ENCODE assay signal across 8 cellular contexts in genomic region chr11:75325713-75326438, GRCh38. TPM values are rescaled to one million over a fixed set of nuclear protein-coding genes. Genes with fewer than 3 reads are reported as not detected.
DNase-seq lines count a peak whose midpoint lies in the region; ATAC-seq, FAIRE-seq and TF ChIP-seq lines count a peak whose summit lies in the region.

No MANE protein-coding gene starts in this region.

- H3K4me2 ChIP-seq in GM23248 (ENCODE audit: unreplicated experiment): peak overlapping the region; percentile 50
- peak overlapping the region; percentile 27 for H3K4me2 ChIP-seq in endothelial cell of umbilical vein (ENCODE audit: insufficient read depth, low read length)

- H4K20me1 ChIP-seq in GM23248 (ENCODE audit: insufficient read depth) (no peaks in the 10 kb centered on the region), endothelial cell of umbilical vein (replicated peaks; ENCODE audit: control insufficient read depth, extremely low read depth, insufficient read depth, low read length) (no peaks in the 10 kb centered on the region)

- H3K9me2 ChIP-seq in GM23248 (ENCODE audit: insufficient read depth): no peaks in the 10 kb centered on the region

- H3K9ac ChIP-seq in GM23248: no peak overlapping the region
- no peak overlapping the region for H3K9ac ChIP-seq in endothelial cell of umbilical vein (replicated peaks; ENCODE audit: extremely low read depth, insufficient read depth, low read length)

- H3K4me3 ChIP-seq in GM23248 (no peak overlapping the region), endothelial cell of umbilical vein (replicated peaks in 1 of 3; ENCODE audit: insufficient read depth in 1 of 3, low read depth in 1 of 3, low read length in 3 of 3) (no peak overlapping the region)

- POLR2A ChIA-PET in endothelial cell of umbilical vein (lab: Charles Lee): interaction anchor here (1.6 kb wide), 1 partner anchor 18 kb away, joined by 4 read pairs; no protein-coding TSS in a partner anchor

- H2AFZ ChIP-seq in GM23248: no peak overlapping the region
- no peak overlapping the region for H2AFZ ChIP-seq in endothelial cell of umbilical vein (ENCODE audit: low read depth, low read length)

- H3K27ac ChIP-seq in GM23248 (peak overlapping the region; percentile 37; the same call in 1 of the 2 replicates), endothelial cell of umbilical vein (ENCODE audit: insufficient read depth, low read depth, low read length) (peak overlapping the region; percentile 67)

- no peaks in the 10 kb centered on the region for H3K27me3 ChIP-seq in GM23248 (replicated peaks; ENCODE audit: insufficient read depth)
- no peaks in the 10 kb centered on the region for H3K27me3 ChIP-seq in endothelial cell of umbilical vein (ENCODE audit: control insufficient read depth in 2 of 2, insufficient read depth in 2 of 2, low read length in 2 of 2)

- H3K79me2 ChIP-seq in GM23248 (ENCODE audit: insufficient read depth) (no peaks in the 10 kb centered on the region), endothelial cell of umbilical vein (ENCODE audit: control insufficient read depth, insufficient read depth, low read length) (peaks cover 7% of the 10 kb centered on the region)

- in situ Hi-C loops in GM23248 (cut with MboI): no loop called here

- peaks cover 5% of the 10 kb centered on the region for H3F3A ChIP-seq in GM23248 (ENCODE audit: insufficient read depth)

- BruUV-seq in endothelial cell of umbilical vein (replicated peaks; lab: Mats Ljungman, UMichigan): no TSS peak

- CTCF ChIA-PET in endothelial cell of umbilical vein (lab: Charles Lee): interaction anchor here (0.8 to 7.7 kb wide), 12 partner anchors 10 to 77 kb away, joined by 3 to 76 read pairs (median 4); no protein-coding TSS in a partner anchor

- DNase-seq in GM23248 (peak; percentile 98), endothelial cell of umbilical vein (ENCODE audit: low read depth, low spot score) (peak; percentile 98), pons (ENCODE audit: low spot score) (peak; percentile 58), germinal center (ENCODE audit: low spot score) (no peak), NCI-H748 treated with DMSO at 0.1 percent for 48 hours (lab: John Stamatoyannopoulos, UW) (no peak)
- DNase-seq in activated CD4-positive, alpha-beta T cell treated with anti-CD3 and anti-CD28 coated beads for 48 hours: peak; percentile 82

- TF ChIP-seq CTCF in endothelial cell of umbilical vein (IDR thresholded peaks at IDR 0.05; ENCODE audit: extremely low read depth in 1 of 2, insufficient read depth in 1 of 2, low read depth in 1 of 2, low read length in 2 of 2): no peak

- dilution Hi-C loops in endothelial cell of umbilical vein (cut with MboI; ENCODE audit: extremely low pct_ligation_motif_present, low sequenced_read_pairs): no loop called here

- H3K9me3 ChIP-seq in GM23248 (ENCODE audit: low read depth) (no peaks in the 10 kb centered on the region), endothelial cell of umbilical vein (replicated peaks; ENCODE audit: control insufficient read depth, insufficient read depth, low read length) (no peaks in the 10 kb centered on the region)

- TF ChIP-seq POLR2A in endothelial cell of umbilical vein (IDR thresholded peaks at IDR 0.05; ENCODE audit: low read depth, low read length): no peak

- 28 to 29% methylated on average over 10 of the region's 10 CpGs for WGBS in GM23248 (ENCODE audit: low coverage in 1 of 2, low lambda C conversion rate in 2 of 2, missing lambda C conversion rate in 2 of 2), 2 experiments

- H3K36me3 ChIP-seq in GM23248 (ENCODE audit: low read depth): no peaks in the 10 kb centered on the region
- peaks cover 2 to 5% of the 10 kb centered on the region in 2 experiments for H3K36me3 ChIP-seq in endothelial cell of umbilical vein (ENCODE audit: control insufficient read depth in 2 of 2, extremely low read depth in 1 of 2, insufficient read depth in 2 of 2, low read length in 2 of 2)

- H3K9me1 ChIP-seq in endothelial cell of umbilical vein (replicated peaks; ENCODE audit: control insufficient read depth, extremely low read depth, insufficient read depth, low read length): no peaks in the 10 kb centered on the region

- H3K4me1 ChIP-seq in GM23248 (ENCODE audit: insufficient read depth) (peaks cover 19% of the 10 kb centered on the region), endothelial cell of umbilical vein (ENCODE audit: control insufficient read depth, extremely low read depth, insufficient read depth, low read length) (peaks cover 31% of the 10 kb centered on the region)

- intact Hi-C loops in endothelial cell of umbilical vein (cut with micrococcal nuclease): loop anchor here (1.0 kb wide), 1 partner anchor 13 kb away; no protein-coding TSS in a partner anchor

- peak; percentile 99 for FAIRE-seq in endothelial cell of umbilical vein (lab: Jason Lieb, UNC)

- no peak for ATAC-seq in HG02981 (IDR thresholded peaks at IDR 0.05; ENCODE audit: unreplicated experiment)
- no peak for ATAC-seq in GM21515 (IDR thresholded peaks at IDR 0.05; ENCODE audit: unreplicated experiment)

TF ChIP-seq in endothelial cell of umbilical vein, 7 proteins besides CTCF, POLR2A, EP300 and RAD21:
- TF ChIP-seq FOS (IDR thresholded peaks at IDR 0.05; ENCODE audit: borderline replicate concordance, insufficient read depth, low read length): peak; percentile 86
- TF ChIP-seq JUN (IDR thresholded peaks at IDR 0.05; ENCODE audit: borderline replicate concordance, insufficient read depth, insufficient read length, low read depth): peak; percentile 65
- TF ChIP-seq POLR2AphosphoS5 (IDR thresholded peaks at IDR 0.05; ENCODE audit: insufficient read depth, low read depth, low read length): peak; percentile 62
- TF ChIP-seq GATA2 (IDR thresholded peaks at IDR 0.05; ENCODE audit: insufficient read depth, insufficient read length, low read depth, low read length): no peak
TF ChIP-seq in endothelial cell of umbilical vein: peak in this region for 3.

RNA-seq across cellular contexts. Expression of gene ARRB1, which starts 25.6 kb away (rescaled TPM):
- total RNA-seq in GM23248 (2014; rRNA removed; shearing (Covaris generic)): 2.1 and 3.1 TPM in 2 replicates
- polyA plus RNA-seq in GM23248 (2016; fragmentation: Nextera tagmentation; extraction: Ambion mirVana): 2.0 and 2.2 TPM in 2 replicates
- total RNA-seq in endothelial cell of umbilical vein: 63.9 and 83.7 TPM in 2 replicates
- polyA plus RNA-seq in endothelial cell of umbilical vein: 76.6 and 92.6 TPM in 2 replicates
- polyA plus RNA-seq in endothelial cell of umbilical vein (2011; cell fraction: cytosol; rRNA removed): 95.5 and 102 TPM in 2 replicates
- polyA plus RNA-seq in endothelial cell of umbilical vein (2011; cell fraction: nucleus; rRNA removed): 93.4 and 108 TPM in 2 replicates
- polyA plus RNA-seq in endothelial cell of umbilical vein (2012): 41.0 and 44.6 TPM in 2 replicates
- polyA minus RNA-seq in endothelial cell of umbilical vein: 284 and 350 TPM in 2 replicates
- polyA minus RNA-seq in endothelial cell of umbilical vein (2011; cell fraction: cytosol; rRNA and poly(A)+ RNA removed): 16.3 TPM
- polyA minus RNA-seq in endothelial cell of umbilical vein (2011; cell fraction: nucleus; rRNA and poly(A)+ RNA removed): 109 and 112 TPM in 2 replicates

Comparison
In these comparisons a context has a peak if more than half of its experiments do, and no peak if none do; other contexts are left out.
1. DNase-seq: peak in GM23248 (single experiment), activated CD4-positive, alpha-beta T cell treated with anti-CD3 and anti-CD28 coated beads for 48 hours (single experiment), endothelial cell of umbilical vein (single experiment) and pons (single experiment); none in germinal center (single experiment) and NCI-H748 treated with DMSO at 0.1 percent for 48 hours (single experiment).
2. RNA of gene ARRB1, which starts 25.6 kb away (total RNA-seq): 63.9 to 83.7 TPM in endothelial cell of umbilical vein; 2.1 to 3.1 TPM in GM23248; every median in the first group is over 10 times any median in the second.